Comparison of ENCODE assay signal across 1 cellular context in the genomic region with DNA sequence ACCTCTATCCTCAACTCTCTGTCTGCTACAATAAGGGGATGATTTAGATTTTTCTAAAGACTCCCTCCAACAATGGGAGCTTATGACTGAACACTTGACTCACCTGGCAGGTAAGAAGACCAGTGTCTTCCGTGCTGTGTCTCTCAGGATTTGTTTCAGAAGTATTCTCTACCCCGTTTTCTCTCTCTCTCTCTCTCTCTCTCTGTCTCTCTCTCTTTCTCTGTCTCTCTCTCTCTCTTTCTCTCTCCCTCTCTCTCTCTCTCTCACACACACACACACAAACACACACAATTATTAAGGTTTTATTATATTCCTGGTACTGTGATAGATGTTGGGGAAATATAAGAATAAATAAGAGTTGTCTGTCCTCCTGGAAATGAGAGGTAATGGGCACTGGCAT.
TF ChIP-seq lines count a peak whose summit lies in the region.

No MANE protein-coding gene starts in this region.

TF ChIP-seq in GM23338, 12 proteins besides CTCF, POLR2A, EP300 and RAD21 (continued from another document):
- TF ChIP-seq, protein P1, sequence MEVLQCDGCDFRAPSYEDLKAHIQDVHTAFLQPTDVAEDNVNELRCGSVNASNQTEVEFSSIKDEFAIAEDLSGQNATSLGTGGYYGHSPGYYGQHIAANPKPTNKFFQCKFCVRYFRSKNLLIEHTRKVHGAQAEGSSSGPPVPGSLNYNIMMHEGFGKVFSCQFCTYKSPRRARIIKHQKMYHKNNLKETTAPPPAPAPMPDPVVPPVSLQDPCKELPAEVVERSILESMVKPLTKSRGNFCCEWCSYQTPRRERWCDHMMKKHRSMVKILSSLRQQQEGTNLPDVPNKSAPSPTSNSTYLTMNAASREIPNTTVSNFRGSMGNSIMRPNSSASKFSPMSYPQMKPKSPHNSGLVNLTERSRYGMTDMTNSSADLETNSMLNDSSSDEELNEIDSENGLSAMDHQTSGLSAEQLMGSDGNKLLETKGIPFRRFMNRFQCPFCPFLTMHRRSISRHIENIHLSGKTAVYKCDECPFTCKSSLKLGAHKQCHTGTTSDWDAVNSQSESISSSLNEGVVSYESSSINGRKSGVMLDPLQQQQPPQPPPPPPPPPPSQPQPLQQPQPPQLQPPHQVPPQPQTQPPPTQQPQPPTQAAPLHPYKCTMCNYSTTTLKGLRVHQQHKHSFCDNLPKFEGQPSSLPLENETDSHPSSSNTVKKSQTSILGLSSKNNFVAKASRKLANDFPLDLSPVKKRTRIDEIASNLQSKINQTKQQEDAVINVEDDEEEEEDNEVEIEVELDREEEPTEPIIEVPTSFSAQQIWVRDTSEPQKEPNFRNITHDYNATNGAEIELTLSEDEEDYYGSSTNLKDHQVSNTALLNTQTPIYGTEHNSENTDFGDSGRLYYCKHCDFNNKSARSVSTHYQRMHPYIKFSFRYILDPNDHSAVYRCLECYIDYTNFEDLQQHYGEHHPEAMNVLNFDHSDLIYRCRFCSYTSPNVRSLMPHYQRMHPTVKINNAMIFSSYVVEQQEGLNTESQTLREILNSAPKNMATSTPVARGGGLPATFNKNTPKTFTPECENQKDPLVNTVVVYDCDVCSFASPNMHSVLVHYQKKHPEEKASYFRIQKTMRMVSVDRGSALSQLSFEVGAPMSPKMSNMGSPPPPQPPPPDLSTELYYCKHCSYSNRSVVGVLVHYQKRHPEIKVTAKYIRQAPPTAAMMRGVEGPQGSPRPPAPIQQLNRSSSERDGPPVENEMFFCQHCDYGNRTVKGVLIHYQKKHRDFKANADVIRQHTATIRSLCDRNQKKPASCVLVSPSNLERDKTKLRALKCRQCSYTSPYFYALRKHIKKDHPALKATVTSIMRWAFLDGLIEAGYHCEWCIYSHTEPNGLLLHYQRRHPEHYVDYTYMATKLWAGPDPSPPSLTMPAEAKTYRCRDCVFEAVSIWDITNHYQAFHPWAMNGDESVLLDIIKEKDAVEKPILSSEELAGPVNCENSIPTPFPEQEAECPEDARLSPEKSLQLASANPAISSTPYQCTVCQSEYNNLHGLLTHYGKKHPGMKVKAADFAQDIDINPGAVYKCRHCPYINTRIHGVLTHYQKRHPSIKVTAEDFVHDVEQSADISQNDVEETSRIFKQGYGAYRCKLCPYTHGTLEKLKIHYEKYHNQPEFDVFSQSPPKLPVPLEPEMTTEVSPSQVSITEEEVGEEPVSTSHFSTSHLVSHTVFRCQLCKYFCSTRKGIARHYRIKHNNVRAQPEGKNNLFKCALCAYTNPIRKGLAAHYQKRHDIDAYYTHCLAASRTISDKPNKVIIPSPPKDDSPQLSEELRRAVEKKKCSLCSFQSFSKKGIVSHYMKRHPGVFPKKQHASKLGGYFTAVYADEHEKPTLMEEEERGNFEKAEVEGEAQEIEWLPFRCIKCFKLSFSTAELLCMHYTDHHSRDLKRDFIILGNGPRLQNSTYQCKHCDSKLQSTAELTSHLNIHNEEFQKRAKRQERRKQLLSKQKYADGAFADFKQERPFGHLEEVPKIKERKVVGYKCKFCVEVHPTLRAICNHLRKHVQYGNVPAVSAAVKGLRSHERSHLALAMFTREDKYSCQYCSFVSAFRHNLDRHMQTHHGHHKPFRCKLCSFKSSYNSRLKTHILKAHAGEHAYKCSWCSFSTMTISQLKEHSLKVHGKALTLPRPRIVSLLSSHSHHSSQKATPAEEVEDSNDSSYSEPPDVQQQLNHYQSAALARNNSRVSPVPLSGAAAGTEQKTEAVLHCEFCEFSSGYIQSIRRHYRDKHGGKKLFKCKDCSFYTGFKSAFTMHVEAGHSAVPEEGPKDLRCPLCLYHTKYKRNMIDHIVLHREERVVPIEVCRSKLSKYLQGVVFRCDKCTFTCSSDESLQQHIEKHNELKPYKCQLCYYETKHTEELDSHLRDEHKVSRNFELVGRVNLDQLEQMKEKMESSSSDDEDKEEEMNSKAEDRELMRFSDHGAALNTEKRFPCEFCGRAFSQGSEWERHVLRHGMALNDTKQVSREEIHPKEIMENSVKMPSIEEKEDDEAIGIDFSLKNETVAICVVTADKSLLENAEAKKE (CRISPR knock-in tag; IDR thresholded peaks at IDR 0.05), result no peak
- TF ChIP-seq EZH2 (IDR thresholded peaks at IDR 0.05; ENCODE audit: low read depth, unreplicated experiment) (no peak), NANOG (IDR thresholded peaks at IDR 0.05; ENCODE audit: borderline replicate concordance) (no peak), CREB1 (CRISPR knock-in tag; IDR thresholded peaks at IDR 0.05; ENCODE audit: low read depth) (no peak), EZH2phosphoT487 (IDR thresholded peaks at IDR 0.05; ENCODE audit: unreplicated experiment) (no peak), ZNF331 (CRISPR knock-in tag; IDR thresholded peaks at IDR 0.05; ENCODE audit: low read depth) (no peak)
